ENCODE assay signal across 8 cellular contexts in the genomic region with DNA sequence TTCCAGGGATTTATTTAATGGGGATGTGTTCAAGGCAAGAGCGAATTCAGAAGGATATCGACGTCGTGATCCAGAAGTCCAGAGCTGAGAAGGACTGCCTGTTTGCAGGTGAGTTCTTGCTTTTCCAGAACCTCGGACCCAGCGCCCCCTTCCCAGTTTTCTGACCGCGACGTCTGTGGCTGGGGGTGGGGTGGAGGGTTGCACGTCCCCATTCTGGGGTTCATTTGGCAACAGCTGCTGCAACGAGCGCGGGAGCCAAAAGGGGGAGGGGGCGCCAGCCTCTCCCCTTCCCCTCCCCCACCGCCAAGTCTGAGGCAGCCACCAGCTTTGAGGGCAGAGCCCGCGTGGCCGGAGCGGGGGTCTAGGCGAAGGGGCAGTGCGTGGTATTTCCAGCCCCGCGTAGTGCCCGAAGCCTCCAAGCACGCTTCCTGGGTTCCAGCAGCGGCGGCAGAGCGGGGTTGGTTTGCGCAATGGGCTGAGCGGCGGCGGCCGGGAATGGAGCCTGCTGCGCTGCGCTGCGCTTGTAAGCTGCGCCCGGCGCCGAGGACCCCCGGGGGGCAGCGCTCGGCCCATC. TPM values are rescaled to one million over a fixed set of nuclear protein-coding genes. Genes with fewer than 3 reads are reported as not detected.
A peak's percentile ranks its signal among the peaks of the same experiment; 100 is the strongest.
DNase-seq lines count a peak whose midpoint lies in the region; ATAC-seq and TF ChIP-seq lines count a peak whose summit lies in the region.

No MANE protein-coding gene starts in this region.

- no peaks in the 10 kb centered on the region for H3K9me3 ChIP-seq in colonic mucosa

- H3K27ac ChIP-seq in HL-60 (replicated peaks) (peak overlapping the region; percentile 98), colonic mucosa (peak overlapping the region; percentile 88)

- no peak for TF ChIP-seq CTCF in HL-60 (IDR thresholded peaks at IDR 0.05; ENCODE audit: insufficient read depth, low read length)
- no peak for TF ChIP-seq CTCF in colonic mucosa (IDR thresholded peaks at IDR 0.05)
- TF ChIP-seq CTCF in lower leg skin (IDR thresholded peaks at IDR 0.05), result no peak

- H3K9ac ChIP-seq in colonic mucosa (ENCODE audit: low read depth in 2 of 2, low read length in 2 of 2), result peak overlapping the region; percentile 61 to 89

- peak; percentile 77 for DNase-seq in ELF-1 (ENCODE audit: low read depth, low spot score)
- DNase-seq in HL-60 (ENCODE audit: low read depth in 1 of 2, low spot score in 1 of 2), result peak; percentile 75 to 76
- peak; percentile 51 for DNase-seq in colonic mucosa
- peak; percentile 34 to 92 for DNase-seq in lower leg skin (ENCODE audit: low spot score in 2 of 2)
- DNase-seq in stimulated activated CD8-positive, alpha-beta memory T cell treated with anti-CD3 and anti-CD28 coated beads, Interleukin-7, amount 100 ng/mL, for 24 hours (ENCODE audit: low read depth), result peak; percentile 20
- no peak for DNase-seq in GM19238 (ENCODE audit: insufficient read length, low spot score)

- H3K4me3 ChIP-seq in HL-60 (replicated peaks; ENCODE audit: insufficient read depth, low read length) (peak overlapping the region; percentile 79), colonic mucosa (peak overlapping the region; percentile 87), lower leg skin (ENCODE audit: low read depth, poor library complexity, severe bottlenecking) (peak overlapping the region; percentile 90)

- ATAC-seq in GM21381 (IDR thresholded peaks at IDR 0.05; ENCODE audit: unreplicated experiment) (peak; percentile 37), SK-N-SH treated with all-trans-retinoic acid at 6 μM for 48 hours (peak; percentile 90)

- 0 to 1% methylated on average over 14 to 27 of the region's 43 CpGs for WGBS in lower leg skin, 2 donors

- no peaks in the 10 kb centered on the region for H3K4me1 ChIP-seq in colonic mucosa

- no peaks in the 10 kb centered on the region for H3K27me3 ChIP-seq in HL-60 (ENCODE audit: insufficient read depth, poor library complexity, severe bottlenecking)
- no peaks in the 10 kb centered on the region for H3K27me3 ChIP-seq in colonic mucosa

- H3K36me3 ChIP-seq in colonic mucosa, result no peaks in the 10 kb centered on the region

- no peak for TF ChIP-seq POLR2A in lower leg skin (IDR thresholded peaks at IDR 0.05)

- intact Hi-C loops in colonic mucosa (cut with DNase I), result no loop called here
- intact Hi-C loops in lower leg skin (cut with DNase I; ENCODE audit: low total_unique reads), result no loop called here

TF ChIP-seq in SK-N-SH treated with all-trans-retinoic acid at 6 μM for 48 hours, 23 proteins besides CTCF, POLR2A, EP300 and RAD21:
- TF ChIP-seq, protein P1, sequence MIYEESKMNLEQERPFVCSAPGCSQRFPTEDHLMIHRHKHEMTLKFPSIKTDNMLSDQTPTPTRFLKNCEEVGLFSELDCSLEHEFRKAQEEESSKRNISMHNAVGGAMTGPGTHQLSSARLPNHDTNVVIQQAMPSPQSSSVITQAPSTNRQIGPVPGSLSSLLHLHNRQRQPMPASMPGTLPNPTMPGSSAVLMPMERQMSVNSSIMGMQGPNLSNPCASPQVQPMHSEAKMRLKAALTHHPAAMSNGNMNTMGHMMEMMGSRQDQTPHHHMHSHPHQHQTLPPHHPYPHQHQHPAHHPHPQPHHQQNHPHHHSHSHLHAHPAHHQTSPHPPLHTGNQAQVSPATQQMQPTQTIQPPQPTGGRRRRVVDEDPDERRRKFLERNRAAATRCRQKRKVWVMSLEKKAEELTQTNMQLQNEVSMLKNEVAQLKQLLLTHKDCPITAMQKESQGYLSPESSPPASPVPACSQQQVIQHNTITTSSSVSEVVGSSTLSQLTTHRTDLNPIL (CRISPR knock-in tag; IDR thresholded peaks at IDR 0.05; ENCODE audit: low read depth), result no peak
- no peak for TF ChIP-seq GLIS3 (CRISPR knock-in tag; IDR thresholded peaks at IDR 0.05)
- TF ChIP-seq ZNF565 (CRISPR knock-in tag; conservative IDR thresholded peaks at IDR 0.05; ENCODE audit: low read depth), result no peak
- TF ChIP-seq PPARA (CRISPR knock-in tag; IDR thresholded peaks at IDR 0.05; ENCODE audit: borderline replicate concordance), result no peak
- TF ChIP-seq CSDC2 (CRISPR knock-in tag; IDR thresholded peaks at IDR 0.05), result no peak
- TF ChIP-seq, protein P2, sequence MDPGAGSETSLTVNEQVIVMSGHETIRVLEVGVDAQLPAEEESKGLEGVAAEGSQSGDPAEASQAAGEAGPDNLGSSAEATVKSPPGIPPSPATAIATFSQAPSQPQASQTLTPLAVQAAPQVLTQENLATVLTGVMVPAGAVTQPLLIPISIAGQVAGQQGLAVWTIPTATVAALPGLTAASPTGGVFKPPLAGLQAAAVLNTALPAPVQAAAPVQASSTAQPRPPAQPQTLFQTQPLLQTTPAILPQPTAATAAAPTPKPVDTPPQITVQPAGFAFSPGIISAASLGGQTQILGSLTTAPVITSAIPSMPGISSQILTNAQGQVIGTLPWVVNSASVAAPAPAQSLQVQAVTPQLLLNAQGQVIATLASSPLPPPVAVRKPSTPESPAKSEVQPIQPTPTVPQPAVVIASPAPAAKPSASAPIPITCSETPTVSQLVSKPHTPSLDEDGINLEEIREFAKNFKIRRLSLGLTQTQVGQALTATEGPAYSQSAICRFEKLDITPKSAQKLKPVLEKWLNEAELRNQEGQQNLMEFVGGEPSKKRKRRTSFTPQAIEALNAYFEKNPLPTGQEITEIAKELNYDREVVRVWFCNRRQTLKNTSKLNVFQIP (CRISPR knock-in tag; IDR thresholded peaks at IDR 0.05; ENCODE audit: borderline replicate concordance, low read depth), result no peak
- no peak for TF ChIP-seq SNAI2 (CRISPR knock-in tag; IDR thresholded peaks at IDR 0.05)
- no peak for TF ChIP-seq RARB (CRISPR knock-in tag; IDR thresholded peaks at IDR 0.05)
- TF ChIP-seq, protein P3, sequence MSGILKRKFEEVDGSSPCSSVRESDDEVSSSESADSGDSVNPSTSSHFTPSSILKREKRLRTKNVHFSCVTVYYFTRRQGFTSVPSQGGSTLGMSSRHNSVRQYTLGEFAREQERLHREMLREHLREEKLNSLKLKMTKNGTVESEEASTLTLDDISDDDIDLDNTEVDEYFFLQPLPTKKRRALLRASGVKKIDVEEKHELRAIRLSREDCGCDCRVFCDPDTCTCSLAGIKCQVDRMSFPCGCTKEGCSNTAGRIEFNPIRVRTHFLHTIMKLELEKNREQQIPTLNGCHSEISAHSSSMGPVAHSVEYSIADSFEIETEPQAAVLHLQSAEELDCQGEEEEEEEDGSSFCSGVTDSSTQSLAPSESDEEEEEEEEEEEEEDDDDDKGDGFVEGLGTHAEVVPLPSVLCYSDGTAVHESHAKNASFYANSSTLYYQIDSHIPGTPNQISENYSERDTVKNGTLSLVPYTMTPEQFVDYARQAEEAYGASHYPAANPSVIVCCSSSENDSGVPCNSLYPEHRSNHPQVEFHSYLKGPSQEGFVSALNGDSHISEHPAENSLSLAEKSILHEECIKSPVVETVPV (CRISPR knock-in tag; IDR thresholded peaks at IDR 0.05), result no peak
- no peak for TF ChIP-seq ISL1 (CRISPR knock-in tag; IDR thresholded peaks at IDR 0.05)
- no peak for TF ChIP-seq TCF4 (CRISPR knock-in tag; IDR thresholded peaks at IDR 0.05; ENCODE audit: borderline replicate concordance)
- TF ChIP-seq, protein P4, sequence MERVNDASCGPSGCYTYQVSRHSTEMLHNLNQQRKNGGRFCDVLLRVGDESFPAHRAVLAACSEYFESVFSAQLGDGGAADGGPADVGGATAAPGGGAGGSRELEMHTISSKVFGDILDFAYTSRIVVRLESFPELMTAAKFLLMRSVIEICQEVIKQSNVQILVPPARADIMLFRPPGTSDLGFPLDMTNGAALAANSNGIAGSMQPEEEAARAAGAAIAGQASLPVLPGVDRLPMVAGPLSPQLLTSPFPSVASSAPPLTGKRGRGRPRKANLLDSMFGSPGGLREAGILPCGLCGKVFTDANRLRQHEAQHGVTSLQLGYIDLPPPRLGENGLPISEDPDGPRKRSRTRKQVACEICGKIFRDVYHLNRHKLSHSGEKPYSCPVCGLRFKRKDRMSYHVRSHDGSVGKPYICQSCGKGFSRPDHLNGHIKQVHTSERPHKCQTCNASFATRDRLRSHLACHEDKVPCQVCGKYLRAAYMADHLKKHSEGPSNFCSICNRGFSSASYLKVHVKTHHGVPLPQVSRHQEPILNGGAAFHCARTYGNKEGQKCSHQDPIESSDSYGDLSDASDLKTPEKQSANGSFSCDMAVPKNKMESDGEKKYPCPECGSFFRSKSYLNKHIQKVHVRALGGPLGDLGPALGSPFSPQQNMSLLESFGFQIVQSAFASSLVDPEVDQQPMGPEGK (CRISPR knock-in tag; IDR thresholded peaks at IDR 0.05; ENCODE audit: borderline replicate concordance), result no peak
- no peak for TF ChIP-seq ARNTL (CRISPR knock-in tag; IDR thresholded peaks at IDR 0.05; ENCODE audit: borderline replicate concordance, low read depth)
- no peak for TF ChIP-seq ZNF8 (CRISPR knock-in tag; IDR thresholded peaks at IDR 0.05)
- no peak for TF ChIP-seq OSR1 (CRISPR knock-in tag; IDR thresholded peaks at IDR 0.05)

RNA-seq across cellular contexts. Expression of a gene that starts 0.7 kb away (rescaled TPM):
- total RNA-seq in colonic mucosa, result 1 to 10 TPM; 5.4 to 6.7 TPM
- 10 to 100 TPM in 2 of 4 donors, 1 to 10 TPM in 2; 4.8 to 13.7 (median 8.2) TPM for total RNA-seq in lower leg skin
